1 cellular context compared by ENCODE assay signal in the genomic region with DNA sequence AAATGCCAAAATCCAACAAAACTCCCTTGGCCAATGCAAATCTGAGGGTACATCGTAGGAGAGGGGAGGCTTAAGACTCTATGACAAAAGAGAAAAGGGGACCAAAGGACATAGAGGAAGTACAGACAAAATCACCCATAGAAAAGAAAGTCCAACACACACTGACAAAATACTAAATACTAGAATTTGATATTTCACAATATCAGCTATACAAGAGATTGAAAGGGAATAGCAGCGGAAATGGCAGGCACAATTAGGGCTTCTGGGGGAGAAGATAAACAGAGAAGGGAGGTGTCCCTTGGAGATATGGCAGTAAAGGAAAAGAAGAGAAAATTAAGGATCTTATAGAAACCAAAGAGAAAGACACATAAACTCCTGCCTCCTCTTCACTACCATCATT.
TF ChIP-seq lines count a peak whose summit lies in the region.

No MANE protein-coding gene starts in this region.

TF ChIP-seq in K562, 482 proteins besides CTCF, POLR2A, EP300 and RAD21 (continued from another document and continues in another):
- TF ChIP-seq, protein P1, sequence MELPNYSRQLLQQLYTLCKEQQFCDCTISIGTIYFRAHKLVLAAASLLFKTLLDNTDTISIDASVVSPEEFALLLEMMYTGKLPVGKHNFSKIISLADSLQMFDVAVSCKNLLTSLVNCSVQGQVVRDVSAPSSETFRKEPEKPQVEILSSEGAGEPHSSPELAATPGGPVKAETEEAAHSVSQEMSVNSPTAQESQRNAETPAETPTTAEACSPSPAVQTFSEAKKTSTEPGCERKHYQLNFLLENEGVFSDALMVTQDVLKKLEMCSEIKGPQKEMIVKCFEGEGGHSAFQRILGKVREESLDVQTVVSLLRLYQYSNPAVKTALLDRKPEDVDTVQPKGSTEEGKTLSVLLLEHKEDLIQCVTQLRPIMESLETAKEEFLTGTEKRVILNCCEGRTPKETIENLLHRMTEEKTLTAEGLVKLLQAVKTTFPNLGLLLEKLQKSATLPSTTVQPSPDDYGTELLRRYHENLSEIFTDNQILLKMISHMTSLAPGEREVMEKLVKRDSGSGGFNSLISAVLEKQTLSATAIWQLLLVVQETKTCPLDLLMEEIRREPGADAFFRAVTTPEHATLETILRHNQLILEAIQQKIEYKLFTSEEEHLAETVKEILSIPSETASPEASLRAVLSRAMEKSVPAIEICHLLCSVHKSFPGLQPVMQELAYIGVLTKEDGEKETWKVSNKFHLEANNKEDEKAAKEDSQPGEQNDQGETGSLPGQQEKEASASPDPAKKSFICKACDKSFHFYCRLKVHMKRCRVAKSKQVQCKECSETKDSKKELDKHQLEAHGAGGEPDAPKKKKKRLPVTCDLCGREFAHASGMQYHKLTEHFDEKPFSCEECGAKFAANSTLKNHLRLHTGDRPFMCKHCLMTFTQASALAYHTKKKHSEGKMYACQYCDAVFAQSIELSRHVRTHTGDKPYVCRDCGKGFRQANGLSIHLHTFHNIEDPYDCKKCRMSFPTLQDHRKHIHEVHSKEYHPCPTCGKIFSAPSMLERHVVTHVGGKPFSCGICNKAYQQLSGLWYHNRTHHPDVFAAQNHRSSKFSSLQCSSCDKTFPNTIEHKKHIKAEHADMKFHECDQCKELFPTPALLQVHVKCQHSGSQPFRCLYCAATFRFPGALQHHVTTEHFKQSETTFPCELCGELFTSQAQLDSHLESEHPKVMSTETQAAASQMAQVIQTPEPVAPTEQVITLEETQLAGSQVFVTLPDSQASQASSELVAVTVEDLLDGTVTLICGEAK (IDR thresholded peaks at IDR 0.05) = no peak
- TF ChIP-seq, protein P1 (CRISPR knock-in tag; IDR thresholded peaks at IDR 0.05) = no peak
- TF ChIP-seq JUND (IDR thresholded peaks at IDR 0.05; ENCODE audit: borderline replicate concordance, low read depth, low read length) (0 out of 2 replicates have a peak, but pooled peaks have one; percentile 14), JUND (tag; IDR thresholded peaks at IDR 0.05; ENCODE audit: borderline replicate concordance, low read depth, low read length) (no peak; the same call in 2 of the 3 replicates), MTF1 (CRISPR knock-in tag; IDR thresholded peaks at IDR 0.05; ENCODE audit: borderline replicate concordance) (no peak), ZNF175 (CRISPR knock-in tag; IDR thresholded peaks at IDR 0.05; ENCODE audit: low read depth) (0 out of 2 replicates have a peak, but pooled peaks have one; percentile 38), CHAMP1 (IDR thresholded peaks at IDR 0.05) (peak; percentile 90; the same call in 1 of the 2 replicates), FOXK2 (conservative IDR thresholded peaks at IDR 0.05 in 1 of 2, IDR thresholded peaks at IDR 0.05 in 1 of 2; ENCODE audit: low read depth in 2 of 2) (peak in 1 of 2 experiments; percentile 34; a peak in 1 of 4 replicates), MTA2 (IDR thresholded peaks at IDR 0.05; ENCODE audit: low read depth) (peak; percentile 65), KLF16 (IDR thresholded peaks at IDR 0.05) (peak; percentile 63), FOXM1 (IDR thresholded peaks at IDR 0.05; ENCODE audit: low read depth) (peak; percentile 39; the same call in 1 of the 2 replicates), FOXM1 (CRISPR knock-in tag; IDR thresholded peaks at IDR 0.05; ENCODE audit: low read depth) (no peak), ZNF184 (CRISPR knock-in tag; IDR thresholded peaks at IDR 0.05) (no peak), ELK3 (CRISPR knock-in tag; IDR thresholded peaks at IDR 0.05) (no peak), MEIS2 (IDR thresholded peaks at IDR 0.05; ENCODE audit: partially characterized antibody) (peak; percentile 15), FOXK1 (CRISPR knock-in tag; IDR thresholded peaks at IDR 0.05; ENCODE audit: borderline replicate concordance) (no peak), RNF2 (IDR thresholded peaks at IDR 0.05) (no peak), PHB2 (IDR thresholded peaks at IDR 0.05; ENCODE audit: low read depth) (peak; percentile 38; the same call in 1 of the 2 replicates), ARID3A (IDR thresholded peaks at IDR 0.05; ENCODE audit: borderline replicate concordance, low read depth, low read length) (peak; percentile 92), CTBP1 (IDR thresholded peaks at IDR 0.05; ENCODE audit: borderline replicate concordance) (peak; percentile 22; the same call in 1 of the 2 replicates), RBM17 (IDR thresholded peaks at IDR 0.05; ENCODE audit: borderline replicate concordance, low read depth, low read length) (no peak), RFX1 (IDR thresholded peaks at IDR 0.05) (0 out of 2 replicates have a peak, but pooled peaks have one; percentile 10), SMARCC2 (IDR thresholded peaks at IDR 0.05; ENCODE audit: low read depth) (peak; percentile 51; the same call in 1 of the 2 replicates), ZNF780A (CRISPR knock-in tag; IDR thresholded peaks at IDR 0.05) (no peak), NR2F6 (CRISPR knock-in tag; IDR thresholded peaks at IDR 0.05) (no peak), PML (IDR thresholded peaks at IDR 0.05; ENCODE audit: low read length) (peak; percentile 79)
- TF ChIP-seq, protein P2, sequence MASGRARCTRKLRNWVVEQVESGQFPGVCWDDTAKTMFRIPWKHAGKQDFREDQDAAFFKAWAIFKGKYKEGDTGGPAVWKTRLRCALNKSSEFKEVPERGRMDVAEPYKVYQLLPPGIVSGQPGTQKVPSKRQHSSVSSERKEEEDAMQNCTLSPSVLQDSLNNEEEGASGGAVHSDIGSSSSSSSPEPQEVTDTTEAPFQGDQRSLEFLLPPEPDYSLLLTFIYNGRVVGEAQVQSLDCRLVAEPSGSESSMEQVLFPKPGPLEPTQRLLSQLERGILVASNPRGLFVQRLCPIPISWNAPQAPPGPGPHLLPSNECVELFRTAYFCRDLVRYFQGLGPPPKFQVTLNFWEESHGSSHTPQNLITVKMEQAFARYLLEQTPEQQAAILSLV (tag; IDR thresholded peaks at IDR 0.05) = peak; percentile 57; the same call in 1 of the 2 replicates
- TF ChIP-seq, protein P3, sequence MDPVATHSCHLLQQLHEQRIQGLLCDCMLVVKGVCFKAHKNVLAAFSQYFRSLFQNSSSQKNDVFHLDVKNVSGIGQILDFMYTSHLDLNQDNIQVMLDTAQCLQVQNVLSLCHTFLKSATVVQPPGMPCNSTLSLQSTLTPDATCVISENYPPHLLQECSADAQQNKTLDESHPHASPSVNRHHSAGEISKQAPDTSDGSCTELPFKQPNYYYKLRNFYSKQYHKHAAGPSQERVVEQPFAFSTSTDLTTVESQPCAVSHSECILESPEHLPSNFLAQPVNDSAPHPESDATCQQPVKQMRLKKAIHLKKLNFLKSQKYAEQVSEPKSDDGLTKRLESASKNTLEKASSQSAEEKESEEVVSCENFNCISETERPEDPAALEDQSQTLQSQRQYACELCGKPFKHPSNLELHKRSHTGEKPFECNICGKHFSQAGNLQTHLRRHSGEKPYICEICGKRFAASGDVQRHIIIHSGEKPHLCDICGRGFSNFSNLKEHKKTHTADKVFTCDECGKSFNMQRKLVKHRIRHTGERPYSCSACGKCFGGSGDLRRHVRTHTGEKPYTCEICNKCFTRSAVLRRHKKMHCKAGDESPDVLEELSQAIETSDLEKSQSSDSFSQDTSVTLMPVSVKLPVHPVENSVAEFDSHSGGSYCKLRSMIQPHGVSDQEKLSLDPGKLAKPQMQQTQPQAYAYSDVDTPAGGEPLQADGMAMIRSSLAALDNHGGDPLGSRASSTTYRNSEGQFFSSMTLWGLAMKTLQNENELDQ (CRISPR knock-in tag; IDR thresholded peaks at IDR 0.05; ENCODE audit: borderline replicate concordance) = no peak
- TF ChIP-seq, protein P4, sequence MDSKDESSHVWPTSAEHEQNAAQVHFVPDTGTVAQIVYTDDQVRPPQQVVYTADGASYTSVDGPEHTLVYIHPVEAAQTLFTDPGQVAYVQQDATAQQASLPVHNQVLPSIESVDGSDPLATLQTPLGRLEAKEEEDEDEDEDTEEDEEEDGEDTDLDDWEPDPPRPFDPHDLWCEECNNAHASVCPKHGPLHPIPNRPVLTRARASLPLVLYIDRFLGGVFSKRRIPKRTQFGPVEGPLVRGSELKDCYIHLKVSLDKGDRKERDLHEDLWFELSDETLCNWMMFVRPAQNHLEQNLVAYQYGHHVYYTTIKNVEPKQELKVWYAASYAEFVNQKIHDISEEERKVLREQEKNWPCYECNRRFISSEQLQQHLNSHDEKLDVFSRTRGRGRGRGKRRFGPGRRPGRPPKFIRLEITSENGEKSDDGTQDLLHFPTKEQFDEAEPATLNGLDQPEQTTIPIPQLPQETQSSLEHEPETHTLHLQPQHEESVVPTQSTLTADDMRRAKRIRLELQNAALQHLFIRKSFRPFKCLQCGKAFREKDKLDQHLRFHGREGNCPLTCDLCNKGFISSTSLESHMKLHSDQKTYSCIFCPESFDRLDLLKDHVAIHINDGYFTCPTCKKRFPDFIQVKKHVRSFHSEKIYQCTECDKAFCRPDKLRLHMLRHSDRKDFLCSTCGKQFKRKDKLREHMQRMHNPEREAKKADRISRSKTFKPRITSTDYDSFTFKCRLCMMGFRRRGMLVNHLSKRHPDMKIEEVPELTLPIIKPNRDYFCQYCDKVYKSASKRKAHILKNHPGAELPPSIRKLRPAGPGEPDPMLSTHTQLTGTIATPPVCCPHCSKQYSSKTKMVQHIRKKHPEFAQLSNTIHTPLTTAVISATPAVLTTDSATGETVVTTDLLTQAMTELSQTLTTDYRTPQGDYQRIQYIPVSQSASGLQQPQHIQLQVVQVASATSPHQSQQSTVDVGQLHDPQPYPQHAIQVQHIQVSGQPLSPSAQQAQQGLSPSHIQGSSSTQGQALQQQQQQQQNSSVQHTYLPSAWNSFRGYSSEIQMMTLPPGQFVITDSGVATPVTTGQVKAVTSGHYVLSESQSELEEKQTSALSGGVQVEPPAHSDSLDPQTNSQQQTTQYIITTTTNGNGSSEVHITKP (IDR thresholded peaks at IDR 0.05; ENCODE audit: partially characterized antibody) = no peak
- TF ChIP-seq, protein P5, sequence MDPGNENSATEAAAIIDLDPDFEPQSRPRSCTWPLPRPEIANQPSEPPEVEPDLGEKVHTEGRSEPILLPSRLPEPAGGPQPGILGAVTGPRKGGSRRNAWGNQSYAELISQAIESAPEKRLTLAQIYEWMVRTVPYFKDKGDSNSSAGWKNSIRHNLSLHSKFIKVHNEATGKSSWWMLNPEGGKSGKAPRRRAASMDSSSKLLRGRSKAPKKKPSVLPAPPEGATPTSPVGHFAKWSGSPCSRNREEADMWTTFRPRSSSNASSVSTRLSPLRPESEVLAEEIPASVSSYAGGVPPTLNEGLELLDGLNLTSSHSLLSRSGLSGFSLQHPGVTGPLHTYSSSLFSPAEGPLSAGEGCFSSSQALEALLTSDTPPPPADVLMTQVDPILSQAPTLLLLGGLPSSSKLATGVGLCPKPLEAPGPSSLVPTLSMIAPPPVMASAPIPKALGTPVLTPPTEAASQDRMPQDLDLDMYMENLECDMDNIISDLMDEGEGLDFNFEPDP (CRISPR knock-in tag; IDR thresholded peaks at IDR 0.05) = no peak
